In genomic region chr10:72075184-72076115, GRCh38 we compare ENCODE assay signal across 16 cellular contexts. TPM values are rescaled to one million over a fixed set of nuclear protein-coding genes. Genes with fewer than 3 reads are reported as not detected.
DNase-seq lines count a peak whose midpoint lies in the region; ATAC-seq, FAIRE-seq and TF ChIP-seq lines count a peak whose summit lies in the region.
"Had no signal": no experiment of that assay in that cellular context is flagged by ENCODE, and none has a peak within 500 bp of the region (broad histone marks: within the 10 kb centered on the region; RNA-seq: fewer than 3 reads in every experiment).

No MANE protein-coding gene starts in this region.

- H3K4me1 ChIP-seq in OCI-LY7 (ENCODE audit: insufficient read depth, low read length, poor library complexity, severe bottlenecking) (peaks cover 39% of the 10 kb centered on the region), astrocyte (ENCODE audit: insufficient read depth, low read length) (no peaks in the 10 kb centered on the region), spleen (peaks cover 6 to 75% (median 37%) of the 10 kb centered on the region in 6 donors)
- H3K4me1 ChIP-seq: breast epithelium, foreskin keratinocyte, transverse colon had no signal

- H3K4me1 Mint-ChIP-seq in astrocyte (ENCODE audit: low read depth, unreplicated experiment), result no peaks in the 10 kb centered on the region

- H2AFZ ChIP-seq in OCI-LY7 (ENCODE audit: low read length), result peak overlapping the region; percentile 58; the same call in 1 of the 2 replicates
- H2AFZ ChIP-seq in astrocyte (ENCODE audit: low read depth, low read length), result no peak overlapping the region

- H3K4me2 ChIP-seq in OCI-LY7 (ENCODE audit: low read length), result peak overlapping the region; percentile 34
- H3K4me2 ChIP-seq in astrocyte (ENCODE audit: low read length), result no peak overlapping the region

- H4K20me1 ChIP-seq in OCI-LY7 (ENCODE audit: insufficient read depth, low read length) (no peaks in the 10 kb centered on the region), astrocyte (ENCODE audit: insufficient read depth, low read length) (no peaks in the 10 kb centered on the region)

- WGBS in spleen, 5 donors, result 63 to 76% (median 74%) methylated on average over 11 to 13 of the region's 13 CpGs

- no peak overlapping the region for H3K27ac ChIP-seq in OCI-LY7 (ENCODE audit: low read depth, low read length, poor library complexity, severe bottlenecking)
- no peak overlapping the region for H3K27ac ChIP-seq in astrocyte (ENCODE audit: low read depth, low read length)
- peak overlapping the region in 1 of 8 donors; percentile 21 for H3K27ac ChIP-seq in spleen
- H3K27ac ChIP-seq: breast epithelium, foreskin keratinocyte, transverse colon had no signal

- H3K36me3 Mint-ChIP-seq in astrocyte (ENCODE audit: low read depth, unreplicated experiment), result peaks cover 7% of the 10 kb centered on the region

- H3K9me3 ChIP-seq in OCI-LY7 (ENCODE audit: low read length) (no peaks in the 10 kb centered on the region), astrocyte (ENCODE audit: insufficient read depth, low read depth, low read length) (no peaks in the 10 kb centered on the region), spleen (no peaks in the 10 kb centered on the region)
- H3K9me3 ChIP-seq: breast epithelium, transverse colon had no signal

- H3K4me3 ChIP-seq in OCI-LY7 (ENCODE audit: low read depth, low read length, poor library complexity, severe bottlenecking) (no peak overlapping the region), astrocyte (ENCODE audit: insufficient read depth, low read depth, low read length) (no peak overlapping the region), spleen (no peak overlapping the region)
- H3K4me3 ChIP-seq: breast epithelium, transverse colon had no signal

- H3K79me2 ChIP-seq in OCI-LY7 (ENCODE audit: insufficient read depth, low read depth, low read length), result no peaks in the 10 kb centered on the region
- H3K79me2 ChIP-seq in astrocyte (ENCODE audit: insufficient read depth, low read length), result no peaks in the 10 kb centered on the region

- no peak for TF ChIP-seq CTCF in OCI-LY7 (conservative IDR thresholded peaks at IDR 0.05; ENCODE audit: low read length)
- TF ChIP-seq CTCF in astrocyte (IDR thresholded peaks at IDR 0.05; ENCODE audit: insufficient read depth, low read depth, low read length), result no peak
- TF ChIP-seq CTCF in spleen (IDR thresholded peaks at IDR 0.05 in 8 of 11, conservative IDR thresholded peaks at IDR 0.05 in 3 of 11), result no peak

- no peak for ATAC-seq in GM18517 (IDR thresholded peaks at IDR 0.05; ENCODE audit: unreplicated experiment)
- no peak for ATAC-seq in HG02623 (IDR thresholded peaks at IDR 0.05; ENCODE audit: unreplicated experiment)
- ATAC-seq: foreskin keratinocyte had no signal

- FAIRE-seq in astrocyte (lab: Jason Lieb, UNC), result no peak
- FAIRE-seq: TTC549 had no signal

- peaks cover 5% of the 10 kb centered on the region for H3K9me3 Mint-ChIP-seq in astrocyte (ENCODE audit: unreplicated experiment)

- H3K9me2 ChIP-seq in OCI-LY7 (ENCODE audit: insufficient read depth, low read length), result no peaks in the 10 kb centered on the region

- H3K9ac ChIP-seq in astrocyte (ENCODE audit: low read length), result no peak overlapping the region

- POLR2A ChIA-PET in OCI-LY7 (lab: Charles Lee), result no interaction called here

- intact Hi-C loops in OCI-LY7 (cut with micrococcal nuclease; ENCODE audit: unreplicated experiment) (no loop called here), spleen (cut with DNase I; ENCODE audit: low total_unique reads) (no loop called here)

- H3K27ac Mint-ChIP-seq in astrocyte (ENCODE audit: unreplicated experiment), result peak overlapping the region; percentile 7

- H3K36me3 ChIP-seq in OCI-LY7 (ENCODE audit: insufficient read depth, low read length), result no peaks in the 10 kb centered on the region
- H3K36me3 ChIP-seq in astrocyte (ENCODE audit: insufficient read depth, low read length), result no peaks in the 10 kb centered on the region
- H3K36me3 ChIP-seq in spleen, result peaks cover 0 to 45% (median 10%) of the 10 kb centered on the region in 6 donors
- H3K36me3 ChIP-seq: breast epithelium, transverse colon had no signal

- no peak overlapping the region for H3K4me3 Mint-ChIP-seq in astrocyte (ENCODE audit: unreplicated experiment)

- no TSS peak for BruUV-seq in OCI-LY7 (replicated peaks; lab: Mats Ljungman, UMichigan)

- TF ChIP-seq POLR2A in spleen (IDR thresholded peaks at IDR 0.05), result no peak

- peak; percentile 72 for DNase-seq in activated effector memory CD4-positive, alpha-beta T cell treated with anti-CD3 and anti-CD28 coated beads, Interleukin-2, amount 50 U/mL, for 16 hours
- DNase-seq in activated effector memory CD4-positive, alpha-beta T cell treated with Interleukin-2 at 50 U/mL for 16 hours, result no peak
- DNase-seq in OCI-LY7 (ENCODE audit: low spot score) (no peak), astrocyte (ENCODE audit: low read depth) (no peak), spleen (peak; percentile 54), NCI-H1092 treated with DMSO at 0.1 percent for 48 hours (lab: John Stamatoyannopoulos, UW) (no peak)
- DNase-seq: DMS 273 treated with DMSO at 0.1 percent for 48 hours, foreskin keratinocyte, NCI-H2029 treated with DMSO at 0.1 percent for 48 hours, occipital lobe, SHP77, transverse colon had no signal

- H3K27me3 ChIP-seq in astrocyte (ENCODE audit: insufficient read depth, low read length) (peaks cover 17% of the 10 kb centered on the region), spleen (replicated peaks in 1 of 7) (no peaks in the 10 kb centered on the region)
- H3K27me3 ChIP-seq: breast epithelium, foreskin keratinocyte, transverse colon had no signal

- H3K27me3 Mint-ChIP-seq in astrocyte (ENCODE audit: low read depth, unreplicated experiment), result peaks cover 29% of the 10 kb centered on the region

- CTCF ChIA-PET in OCI-LY7 (lab: Charles Lee; ENCODE audit: unreplicated experiment), result interaction anchor here (0.6 kb wide), 1 partner anchor 15 kb away, joined by 3 read pairs; no protein-coding TSS in a partner anchor

RNA-seq across cellular contexts. Expression of gene SPOCK2, which starts 12.9 kb away (rescaled TPM):
- total RNA-seq in OCI-LY7 (2014; rRNA removed; shearing (Covaris generic)), result 0.76 and 2.2 TPM in 2 replicates
- total RNA-seq in OCI-LY7 (2022), result 6.3 and 7.5 TPM in 2 replicates
- 0.89 and 1.4 TPM in 2 replicates for total RNA-seq in astrocyte
- total RNA-seq in spleen, result 10 to 100 TPM; 32.2 to 64.3 (median 43.5) TPM
- 10 to 100 TPM; 12.6 to 28.4 (median 23.6) TPM for polyA plus RNA-seq in spleen

Comparison
In these comparisons a context has a peak if more than half of its experiments do, and no peak if none do; other contexts are left out.
1. DNase-seq: peak in activated effector memory CD4-positive, alpha-beta T cell treated with anti-CD3 and anti-CD28 coated beads, Interleukin-2, amount 50 U/mL, for 16 hours (single experiment) and spleen (single experiment); none in activated effector memory CD4-positive, alpha-beta T cell treated with Interleukin-2 at 50 U/mL for 16 hours (single experiment), OCI-LY7 (single experiment), astrocyte (single experiment) and NCI-H1092 treated with DMSO at 0.1 percent for 48 hours (single experiment).